Comparison of ENCODE assay signal across 8 cellular contexts in genomic region chr12:57935839-57936512, GRCh38. TPM values are rescaled to one million over a fixed set of nuclear protein-coding genes. Genes with fewer than 3 reads are reported as not detected.
DNase-seq lines count a peak whose midpoint lies in the region; ATAC-seq, FAIRE-seq and TF ChIP-seq lines count a peak whose summit lies in the region.

No MANE protein-coding gene starts in this region.

- H3K27me3 Mint-ChIP-seq in activated naive CD8-positive, alpha-beta T cell treated with anti-CD3 and anti-CD28 coated beads for 36 hours: no peaks in the 10 kb centered on the region

- H3K36me3 ChIP-seq in pancreas (no peaks in the 10 kb centered on the region), tibial artery (peaks cover 0 to 8% (median 0%) of the 10 kb centered on the region in 3 donors)

- ATAC-seq in HG02642 (IDR thresholded peaks at IDR 0.05; ENCODE audit: poor library complexity, unreplicated experiment): peak; percentile 100
- peak; percentile 96 for ATAC-seq in Right ventricle myocardium superior (ENCODE audit: poor library complexity)
- ATAC-seq in pancreas: peak; percentile 96 to 98 (median 97)

- peak overlapping the region; percentile 98 for H3K27ac Mint-ChIP-seq in activated naive CD8-positive, alpha-beta T cell treated with anti-CD3 and anti-CD28 coated beads for 36 hours

- TF ChIP-seq POLR2A in GM10847 (IDR thresholded peaks at IDR 0.05; ENCODE audit: extremely low read depth, insufficient read length): peak; percentile 56

- H3K4me1 ChIP-seq in pancreas (peaks cover 0 to 11% (median 3%) of the 10 kb centered on the region in 3 donors), tibial artery (peaks cover 0 to 18% (median 12%) of the 10 kb centered on the region in 4 donors)

- DNase-seq in NCI-H1105 (lab: John Stamatoyannopoulos, UW) (peak; percentile 84), SKM-1 (lab: John Stamatoyannopoulos, UW; ENCODE audit: unreplicated experiment) (peak; percentile 68), Right ventricle myocardium superior (peak; percentile 92), pancreas (peak; percentile 84 to 95 (median 91)), tibial artery (peak; percentile 92 to 94)
- peak; percentile 90 for DNase-seq in activated naive CD8-positive, alpha-beta T cell treated with anti-CD3 and anti-CD28 coated beads for 36 hours

- H3K27ac ChIP-seq in pancreas (peak overlapping the region; percentile 47 to 77 (median 58)), tibial artery (peak overlapping the region; percentile 71 to 80)

- WGBS in pancreas, 2 donors: 1 to 3% methylated on average over 29 of the region's 29 CpGs

- H3K36me3 Mint-ChIP-seq in activated naive CD8-positive, alpha-beta T cell treated with anti-CD3 and anti-CD28 coated beads for 36 hours: peaks cover 14% of the 10 kb centered on the region

- H3K4me1 Mint-ChIP-seq in activated naive CD8-positive, alpha-beta T cell treated with anti-CD3 and anti-CD28 coated beads for 36 hours: peaks cover 22% of the 10 kb centered on the region

- H3K27me3 ChIP-seq in pancreas (no peaks in the 10 kb centered on the region), tibial artery (no peaks in the 10 kb centered on the region)

- FAIRE-seq in pancreas (lab: Jason Lieb, UNC): peak; percentile 56

- intact Hi-C loops in Right ventricle myocardium superior (cut with DNase I) (no loop called here), pancreas (cut with DNase I) (no loop called here), tibial artery (cut with DNase I; ENCODE audit: low total_unique reads) (no loop called here)

- TF ChIP-seq CTCF in pancreas (IDR thresholded peaks at IDR 0.05): no peak
- TF ChIP-seq CTCF in tibial artery (IDR thresholded peaks at IDR 0.05): no peak

- H3K9me3 Mint-ChIP-seq in activated naive CD8-positive, alpha-beta T cell treated with anti-CD3 and anti-CD28 coated beads for 36 hours: peaks cover 2% of the 10 kb centered on the region

- peak overlapping the region; percentile 97 for H3K4me3 Mint-ChIP-seq in activated naive CD8-positive, alpha-beta T cell treated with anti-CD3 and anti-CD28 coated beads for 36 hours

- H3K4me3 ChIP-seq in pancreas (peak overlapping the region; percentile 18 to 52 (median 42)), tibial artery (peak overlapping the region; percentile 55 to 75)

- H3K9me3 ChIP-seq in pancreas: no peaks in the 10 kb centered on the region
- H3K9me3 ChIP-seq in tibial artery: no peaks in the 10 kb centered on the region

RNA-seq across cellular contexts. Expression of gene ATP23, which starts 5.4 kb away (rescaled TPM):
- 10 to 100 TPM; 13.2 to 13.8 TPM for total RNA-seq in activated naive CD8-positive, alpha-beta T cell treated with anti-CD3 and anti-CD28 coated beads for 36 hours
- total RNA-seq in Right ventricle myocardium superior (7.6 TPM), pancreas (1 to 10 TPM; 2.7 to 5.0 (median 4.1) TPM)
- polyA plus RNA-seq in pancreas: 1 to 10 TPM; 3.8 to 5.7 TPM

Comparison
In these comparisons a context has a peak if more than half of its experiments do, and no peak if none do; other contexts are left out.
1. Peak in every context shown above with its lines: DNase-seq, ATAC-seq, H3K4me3 ChIP-seq and H3K27ac ChIP-seq.